In genomic region chr11:2096919-2097301, GRCh38 we compare ENCODE assay signal across 12 cellular contexts. TPM values are rescaled to one million over a fixed set of nuclear protein-coding genes. Genes with fewer than 3 reads are reported as not detected.
DNase-seq lines count a peak whose midpoint lies in the region; ATAC-seq and TF ChIP-seq lines count a peak whose summit lies in the region.
"Had no signal": no experiment of that assay in that cellular context is flagged by ENCODE, and none has a peak within 500 bp of the region (broad histone marks: within the 10 kb centered on the region; RNA-seq: fewer than 3 reads in every experiment).

No MANE protein-coding gene starts in this region.

- peaks cover 47% of the 10 kb centered on the region for H3K4me1 ChIP-seq in ACC112 (ENCODE audit: control insufficient read depth, insufficient read depth, low read length, unreplicated experiment)
- H3K4me1 ChIP-seq in NT2/D1 (ENCODE audit: insufficient read depth, insufficient read length): peaks cover 42% of the 10 kb centered on the region
- peaks cover 7 to 81% (median 48%) of the 10 kb centered on the region in 12 donors for H3K4me1 ChIP-seq in heart left ventricle
- H3K4me1 ChIP-seq in ovary (ENCODE audit: insufficient read depth): peaks cover 20% of the 10 kb centered on the region

- 44 to 63% (median 54%) methylated on average over 4 to 17 of the region's 17 CpGs for WGBS in heart left ventricle, 4 donors
- WGBS in ovary, 3 donors: 14 to 28% (median 16%) methylated on average over 10 to 17 of the region's 17 CpGs

- DNase-seq in NT2/D1 (ENCODE audit: low read depth, low spot score): no peak
- peak in 2 of 5 donors; percentile 57 to 72 for DNase-seq in heart left ventricle
- DNase-seq in ovary: no peak
- DNase-seq in AG08395 (ENCODE audit: low spot score): no peak
- no peak for DNase-seq in activated naive CD4-positive, alpha-beta T cell (lab: John Stamatoyannopoulos, UW)
- DNase-seq in cortex of kidney (lab: John Stamatoyannopoulos, UW): no peak
- no peak for DNase-seq in OCI-M2 (lab: John Stamatoyannopoulos, UW; ENCODE audit: unreplicated experiment)
- DNase-seq: NCI-H187 treated with DMSO at 0.1 percent for 48 hours; stimulated activated CD8-positive, alpha-beta memory T cell treated with anti-CD3 and anti-CD28 coated beads, Interleukin-4, amount 100 ng/mL, for 48 hours; T1000 had no signal

- H3K4me3 ChIP-seq in ACC112 (ENCODE audit: low read depth, low read length) (peak overlapping the region; percentile 51), NT2/D1 (ENCODE audit: insufficient read length, low read depth) (peak overlapping the region; percentile 19), heart left ventricle (peak overlapping the region in 5 of 12 donors; percentile 8 to 26 (median 15)), ovary (no peak overlapping the region)

- intact Hi-C loops in heart left ventricle (cut with DNase I) (loop anchor here in 4 of 10 donors (1.0 to 5.0 kb wide), 2 partner anchors 40 kb away; partner anchors contain the start of gene IGF2 (in 3 of the 4)), ovary (cut with DNase I) (no loop called here)

- peak in 1 of 4 donors; percentile 2 for ATAC-seq in heart left ventricle

- TF ChIP-seq POLR2A in heart left ventricle (IDR thresholded peaks at IDR 0.05) (no peak), ovary (IDR thresholded peaks at IDR 0.05) (no peak)

- H2AFZ ChIP-seq in ACC112 (ENCODE audit: low read length, unreplicated experiment): peak overlapping the region; percentile 79

- TF ChIP-seq EP300 in ovary (IDR thresholded peaks at IDR 0.05): no peak

- peaks cover 11% of the 10 kb centered on the region; the same call in 1 of the 2 replicates for H3K9me3 ChIP-seq in NT2/D1 (ENCODE audit: insufficient read depth, low read length)
- H3K9me3 ChIP-seq in heart left ventricle: no peaks in the 10 kb centered on the region
- H3K9me3 ChIP-seq in ovary: no peaks in the 10 kb centered on the region

- no peaks in the 10 kb centered on the region for H3K27me3 ChIP-seq in ACC112 (ENCODE audit: insufficient read depth, low read length)
- peaks cover 13% of the 10 kb centered on the region for H3K27me3 ChIP-seq in NT2/D1 (ENCODE audit: insufficient read depth, insufficient read length)
- H3K27me3 ChIP-seq in heart left ventricle: no peaks in the 10 kb centered on the region
- no peaks in the 10 kb centered on the region for H3K27me3 ChIP-seq in ovary

- H3K36me3 ChIP-seq in ACC112 (ENCODE audit: insufficient read depth, low read length) (no peaks in the 10 kb centered on the region), NT2/D1 (ENCODE audit: insufficient read depth, insufficient read length, low read length) (no peaks in the 10 kb centered on the region), heart left ventricle (no peaks in the 10 kb centered on the region), ovary (no peaks in the 10 kb centered on the region)

- H3K27ac ChIP-seq in ACC112 (ENCODE audit: low read depth, low read length) (peak overlapping the region; percentile 86), heart left ventricle (peak overlapping the region; percentile 54 to 91 (median 84)), ovary (peak overlapping the region; percentile 4 to 91)

- H3K9ac ChIP-seq in NT2/D1 (ENCODE audit: insufficient read length, low read depth): peak overlapping the region; percentile 65

- no peak for TF ChIP-seq CTCF in heart left ventricle (IDR thresholded peaks at IDR 0.05)
- no peak for TF ChIP-seq CTCF in ovary (IDR thresholded peaks at IDR 0.05)

- H3K79me2 ChIP-seq in ACC112 (ENCODE audit: control insufficient read depth, insufficient read depth, low read length, unreplicated experiment): no peaks in the 10 kb centered on the region

RNA-seq across cellular contexts. Expression of gene IGF2, which starts 42.3 kb away (rescaled TPM):
- total RNA-seq in heart left ventricle: 100 to 1,000 TPM in 5 of 9 donors, 10 to 100 TPM in 4; 61.9 to 175 (median 102) TPM
- polyA plus RNA-seq in heart left ventricle: 10 to 100 TPM; 48.9 to 56.3 TPM
- 100 to 1,000 TPM in 5 of 7 donors, 10 to 100 TPM in 2; 21.7 to 412 (median 172) TPM for total RNA-seq in ovary
- 10 to 100 TPM; 44.2 to 58.6 TPM for polyA plus RNA-seq in ovary
- total RNA-seq: OCI-LY7 had no signal
